ENCODE assay signal across 9 cellular contexts in genomic region chr4:170138580-170139194, GRCh38. TPM values are rescaled to one million over a fixed set of nuclear protein-coding genes. Genes with fewer than 3 reads are reported as not detected.
DNase-seq lines count a peak whose midpoint lies in the region; ATAC-seq and TF ChIP-seq lines count a peak whose summit lies in the region.
"Had no signal": no experiment of that assay in that cellular context is flagged by ENCODE, and none has a peak within 500 bp of the region (broad histone marks: within the 10 kb centered on the region; RNA-seq: fewer than 3 reads in every experiment).

No MANE protein-coding gene starts in this region.

- no peaks in the 10 kb centered on the region for H3K36me3 Mint-ChIP-seq in CD14-positive monocyte

- WGBS in lower leg skin, 2 donors: 5% methylated on average over 15 of the region's 15 CpGs

- H3K4me3 ChIP-seq in coronary artery (no peak overlapping the region), lower leg skin (ENCODE audit: low read depth, poor library complexity, severe bottlenecking) (no peak overlapping the region)

- TF ChIP-seq POLR2A in lower leg skin (IDR thresholded peaks at IDR 0.05): no peak

- H3K9me3 Mint-ChIP-seq in CD14-positive monocyte: peaks cover 0 to 11% (median 1%) of the 10 kb centered on the region in 7 donors
- H3K9me3 Mint-ChIP-seq: T-helper 1 cell treated with Interleukin-12 subunit alpha and Interleukin-12 subunit beta and Interleukin-4 antibody, amounts not matched to agents 30 μg/mL and 1 μg/mL, for 36 hours had no signal

- TF ChIP-seq CTCF in CD14-positive monocyte (IDR thresholded peaks at IDR 0.05) (peak; percentile 87), coronary artery (IDR thresholded peaks at IDR 0.05) (peak; percentile 69), lower leg skin (IDR thresholded peaks at IDR 0.05) (peak in 1 of 3 donors; percentile 29)

- H3K27ac Mint-ChIP-seq in CD14-positive monocyte: no peak overlapping the region
- H3K27ac Mint-ChIP-seq: T-helper 1 cell treated with Interleukin-12 subunit alpha and Interleukin-12 subunit beta and Interleukin-4 antibody, amounts not matched to agents 30 μg/mL and 1 μg/mL, for 36 hours had no signal

- DNase-seq in CD14-positive monocyte (ENCODE audit: low spot score) (no peak), NCI-H510A treated with DMSO at 0.1 percent for 48 hours (lab: John Stamatoyannopoulos, UW) (peak; percentile 49), coronary artery (ENCODE audit: low spot score) (no peak), lower leg skin (ENCODE audit: low spot score in 2 of 2) (peak; percentile 51 to 92)
- peak; percentile 38 to 54 for DNase-seq in activated CD4-positive, alpha-beta T cell treated with anti-CD3 and anti-CD28 coated beads for 4 hours
- DNase-seq in stimulated activated CD4-positive, alpha-beta T cell treated with anti-CD3 and anti-CD28 coated beads, TNF-alpha, amount 100 ng/mL, for 48 hours (ENCODE audit: low read depth in 3 of 3): peak; percentile 48 to 55 (median 55)

- no peak overlapping the region for H3K4me3 Mint-ChIP-seq in CD14-positive monocyte
- H3K4me3 Mint-ChIP-seq: T-helper 1 cell treated with Interleukin-12 subunit alpha and Interleukin-12 subunit beta and Interleukin-4 antibody, amounts not matched to agents 30 μg/mL and 1 μg/mL, for 36 hours had no signal

- intact Hi-C loops in CD14-positive monocyte (cut with micrococcal nuclease): no loop called here
- intact Hi-C loops in lower leg skin (cut with DNase I; ENCODE audit: low total_unique reads): loop anchor here (10.0 kb wide), 1 partner anchor 646 kb away; no protein-coding TSS in a partner anchor

- no peak overlapping the region for H3K27ac ChIP-seq in coronary artery

- no peaks in the 10 kb centered on the region for H3K4me1 Mint-ChIP-seq in CD14-positive monocyte

- H3K27me3 Mint-ChIP-seq in CD14-positive monocyte (ENCODE audit: low read depth in 3 of 3): peaks cover 0 to 3% (median 0%) of the 10 kb centered on the region in 3 donors

- peak; percentile 83 for ATAC-seq in GM19324 (IDR thresholded peaks at IDR 0.05; ENCODE audit: low FRiP score, unreplicated experiment)
- peak; percentile 97 for ATAC-seq in HG03432 (IDR thresholded peaks at IDR 0.05; ENCODE audit: unreplicated experiment)

RNA-seq across cellular contexts. Expression of gene AADAT, which starts 48.9 kb away (rescaled TPM):
- not detected for polyA plus RNA-seq in CD14-positive monocyte
- total RNA-seq in lower leg skin: 10 to 100 TPM in 1 of 4 donors, 1 to 10 TPM in 1, under 1 TPM in 2; 0.38 to 10.3 (median 0.97) TPM

Comparison
In these comparisons a context has a peak if more than half of its experiments do, and no peak if none do; other contexts are left out.
1. DNase-seq: peak in NCI-H510A treated with DMSO at 0.1 percent for 48 hours (single experiment), activated CD4-positive, alpha-beta T cell treated with anti-CD3 and anti-CD28 coated beads for 4 hours (2 of 2), lower leg skin (2 of 2) and stimulated activated CD4-positive, alpha-beta T cell treated with anti-CD3 and anti-CD28 coated beads, TNF-alpha, amount 100 ng/mL, for 48 hours (3 of 3); none in CD14-positive monocyte (single experiment) and coronary artery (single experiment).